8 cellular contexts compared by ENCODE assay signal in genomic region chr10:33337335-33337854, GRCh38. TPM values are rescaled to one million over a fixed set of nuclear protein-coding genes. Genes with fewer than 3 reads are reported as not detected.
A peak's percentile ranks its signal among the peaks of the same experiment; 100 is the strongest.
DNase-seq lines count a peak whose midpoint lies in the region; TF ChIP-seq lines count a peak whose summit lies in the region.

No MANE protein-coding gene starts in this region.

- DNase-seq in AG09319 (ENCODE audit: extremely low read depth, low read depth), result no peak
- DNase-seq in NCI-H2227 treated with DMSO at 0.1 percent for 48 hours (lab: John Stamatoyannopoulos, UW), result peak; percentile 57
- peak; percentile 6 for DNase-seq in endothelial cell (ENCODE audit: low spot score)
- DNase-seq in myocyte (ENCODE audit: low read depth), result peak; percentile 84
- DNase-seq in activated gamma-delta T cell (lab: John Stamatoyannopoulos, UW), result no peak
- DNase-seq in stimulated activated CD4-positive, alpha-beta T cell treated with anti-CD3 and anti-CD28 coated beads, Interleukin-15, amount 100 ng/mL, for 24 hours, result no peak
- no peak for DNase-seq in activated T-cell treated with anti-CD3 and anti-CD28 coated beads, Interleukin-2, amount 50 U/mL, for 1 hour
- no peak for DNase-seq in NK-92 (lab: John Stamatoyannopoulos, UW; ENCODE audit: unreplicated experiment)

- peaks cover 13% of the 10 kb centered on the region for H3K27me3 Mint-ChIP-seq in endothelial cell (ENCODE audit: unreplicated experiment)

- peak overlapping the region; percentile 89 for H3K27ac Mint-ChIP-seq in endothelial cell (ENCODE audit: unreplicated experiment)

- H3K9me3 Mint-ChIP-seq in endothelial cell (ENCODE audit: unreplicated experiment), result no peaks in the 10 kb centered on the region

- TF ChIP-seq CTCF in AG09319 (IDR thresholded peaks at IDR 0.05; ENCODE audit: low read depth, low read length) (0 out of 2 replicates have a peak, but pooled peaks have one; percentile 3), endothelial cell (IDR thresholded peaks at IDR 0.05; ENCODE audit: unreplicated experiment) (peak; percentile 41)

- peaks cover 18% of the 10 kb centered on the region for H3K4me1 Mint-ChIP-seq in endothelial cell (ENCODE audit: unreplicated experiment)

- H3K4me3 Mint-ChIP-seq in endothelial cell (ENCODE audit: unreplicated experiment), result peak overlapping the region; percentile 98

- H3K36me3 Mint-ChIP-seq in endothelial cell (ENCODE audit: low read depth, unreplicated experiment), result peaks cover 20% of the 10 kb centered on the region

RNA-seq across cellular contexts. Expression of gene NRP1, which starts 2.9 kb away (rescaled TPM):
- 486 TPM for total RNA-seq in endothelial cell (ENCODE audit: unreplicated experiment)
- 28.2 and 37.3 TPM in 2 replicates for total RNA-seq in myocyte
- polyA plus RNA-seq in myocyte (2012), result 23.9 TPM

Comparison
In these comparisons a context has a peak if more than half of its experiments do, and no peak if none do; other contexts are left out.
1. DNase-seq: peak in NCI-H2227 treated with DMSO at 0.1 percent for 48 hours (single experiment), endothelial cell (single experiment) and myocyte (single experiment); none in AG09319 (single experiment), activated gamma-delta T cell (single experiment), stimulated activated CD4-positive, alpha-beta T cell treated with anti-CD3 and anti-CD28 coated beads, Interleukin-15, amount 100 ng/mL, for 24 hours (single experiment), activated T-cell treated with anti-CD3 and anti-CD28 coated beads, Interleukin-2, amount 50 U/mL, for 1 hour (single experiment) and NK-92 (single experiment).
2. RNA of gene NRP1, which starts 2.9 kb away (total RNA-seq): 486 TPM in endothelial cell (single experiment); 28.2 to 37.3 TPM in myocyte; every median in the first group is over 10 times any median in the second.